In the genomic region with DNA sequence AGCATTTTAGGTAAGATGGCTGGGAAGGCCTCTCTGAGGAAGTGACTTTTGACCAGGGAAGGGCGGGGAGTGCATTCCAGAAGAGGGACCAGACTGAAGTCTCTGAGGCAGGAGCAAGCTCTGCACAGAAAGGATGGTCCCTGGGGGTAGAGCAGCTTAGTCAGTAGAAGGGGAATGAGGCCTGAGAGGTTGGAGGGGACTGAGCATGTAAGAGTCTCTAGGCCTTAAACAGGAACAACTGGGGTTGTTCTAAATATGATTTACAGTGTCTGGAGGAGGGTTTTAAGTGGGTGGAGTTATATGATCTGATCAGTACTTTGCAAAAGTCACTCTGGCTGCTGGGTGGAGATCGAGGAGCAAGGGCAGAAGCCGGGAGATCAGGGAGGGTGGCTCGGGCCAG, we compare ENCODE assay signal across 18 cellular contexts. TPM values are rescaled to one million over a fixed set of nuclear protein-coding genes. Genes with fewer than 3 reads are reported as not detected.
DNase-seq lines count a peak whose midpoint lies in the region; ATAC-seq and TF ChIP-seq lines count a peak whose summit lies in the region.
"Had no signal": no experiment of that assay in that cellular context is flagged by ENCODE, and none has a peak within 500 bp of the region (broad histone marks: within the 10 kb centered on the region; RNA-seq: fewer than 3 reads in every experiment).

No MANE protein-coding gene starts in this region.

- H3K79me2 ChIP-seq in H9 (ENCODE audit: insufficient read depth, low read length): no peaks in the 10 kb centered on the region

- H3K23me2 ChIP-seq in H9 (ENCODE audit: insufficient read length, low read depth, low read length, poor library complexity, severe bottlenecking): no peaks in the 10 kb centered on the region

- H3K27ac Mint-ChIP-seq in H9: peak overlapping the region in 2 of 3 experiments; percentile 50 to 76; a peak in 2 of 7 replicates
- H3K27ac Mint-ChIP-seq in chondrocyte (ENCODE audit: unreplicated experiment): peak overlapping the region; percentile 74
- H3K27ac Mint-ChIP-seq: activated CD4-positive, alpha-beta memory T cell treated with anti-CD3 and anti-CD28 coated beads for 36 hours had no signal

- no peak overlapping the region for H4K91ac ChIP-seq in H9 (ENCODE audit: insufficient read length, low read depth, low read length)

- TF ChIP-seq CTCF in AG10803 (conservative IDR thresholded peaks at IDR 0.05; ENCODE audit: low read length) (no peak), H9 (conservative IDR thresholded peaks at IDR 0.05) (no peak), chondrocyte (IDR thresholded peaks at IDR 0.05) (no peak), mucosa of descending colon (IDR thresholded peaks at IDR 0.05) (no peak)

- H3K27me3 ChIP-seq in H9 (ENCODE audit: insufficient read depth, low read length): no peaks in the 10 kb centered on the region

- H3T11ph ChIP-seq in H9 (ENCODE audit: low read length): no peak overlapping the region

- peaks cover 24 to 80% (median 76%) of the 10 kb centered on the region in 3 experiments; a peak in 6 of 7 replicates for H3K36me3 Mint-ChIP-seq in H9 (ENCODE audit: insufficient read depth in 1 of 3, low read depth in 3 of 3)
- H3K36me3 Mint-ChIP-seq in chondrocyte (ENCODE audit: low read depth): peaks cover 24% of the 10 kb centered on the region

- no peak overlapping the region for H2BK120ac ChIP-seq in H9 (ENCODE audit: low read depth, low read length, poor library complexity, severe bottlenecking)

- H4K8ac ChIP-seq in H9 (replicated peaks; ENCODE audit: insufficient read length, low read depth, low read length): no peak overlapping the region

- no peak overlapping the region for H2BK15ac ChIP-seq in H9 (ENCODE audit: low read depth, low read length)

- H3K18ac ChIP-seq in H9 (ENCODE audit: insufficient read length, low read depth, low read length): no peak overlapping the region

- no peak overlapping the region for H3K4me3 ChIP-seq in AG10803 (ENCODE audit: low read length)
- no peak overlapping the region for H3K4me3 ChIP-seq in mucosa of descending colon

- H3K4me3 Mint-ChIP-seq in H9 (no peak overlapping the region), chondrocyte (ENCODE audit: unreplicated experiment) (no peak overlapping the region)
- H3K4me3 Mint-ChIP-seq: activated CD4-positive, alpha-beta memory T cell treated with anti-CD3 and anti-CD28 coated beads for 36 hours; activated T-cell treated with anti-CD3 and anti-CD28 coated beads, Interleukin-2, amount 50 U/mL, for 72 hours; stimulated activated naive CD8-positive, alpha-beta T cell treated with anti-CD3 and anti-CD28 coated beads, Interleukin-15, amount 100 ng/mL, for 72 hours had no signal

- H3K27ac ChIP-seq in H9 (ENCODE audit: insufficient read length, low read depth, low read length): no peak overlapping the region

- no peak overlapping the region for H2BK12ac ChIP-seq in H9 (ENCODE audit: insufficient read length, low read depth, low read length)

- H3K23ac ChIP-seq in H9 (ENCODE audit: insufficient read length, low read depth, low read length): no peak overlapping the region

- H3K56ac ChIP-seq in H9 (ENCODE audit: insufficient read length, low read depth, low read length): no peak overlapping the region

- no peak overlapping the region for H2AFZ ChIP-seq in H9 (ENCODE audit: low read length)

- no peak overlapping the region for H3K14ac ChIP-seq in H9 (ENCODE audit: insufficient read depth, low read length)

- H3K79me1 ChIP-seq in H9 (ENCODE audit: insufficient read depth, low read depth, low read length, poor library complexity, severe bottlenecking): no peaks in the 10 kb centered on the region

- H2AK5ac ChIP-seq in H9 (ENCODE audit: insufficient read length, low read length): no peak overlapping the region

- no peak overlapping the region for H3K4ac ChIP-seq in H9 (ENCODE audit: low read depth, low read length)

- H3K4me2 ChIP-seq in H9 (ENCODE audit: insufficient read depth, insufficient read length, low read length): no peak overlapping the region

- intact Hi-C loops in mucosa of descending colon (cut with DNase I, micrococcal nuclease): no loop called here

- H3K4me1 Mint-ChIP-seq in H9 (no peaks in the 10 kb centered on the region), chondrocyte (ENCODE audit: low read depth) (peaks cover 22% of the 10 kb centered on the region)
- H3K4me1 Mint-ChIP-seq: stimulated activated naive CD8-positive, alpha-beta T cell treated with anti-CD3 and anti-CD28 coated beads, Interleukin-15, amount 100 ng/mL, for 72 hours had no signal

- no peaks in the 10 kb centered on the region; the same call in 1 of the 2 replicates for H3K27me3 Mint-ChIP-seq in H9 (ENCODE audit: low read depth)
- no peaks in the 10 kb centered on the region for H3K27me3 Mint-ChIP-seq in chondrocyte (ENCODE audit: low read depth)
- H3K27me3 Mint-ChIP-seq: activated CD4-positive, alpha-beta memory T cell treated with anti-CD3 and anti-CD28 coated beads for 36 hours; stimulated activated naive CD8-positive, alpha-beta T cell treated with anti-CD3 and anti-CD28 coated beads, Interleukin-15, amount 100 ng/mL, for 72 hours had no signal

- no peak overlapping the region for H2BK20ac ChIP-seq in H9 (ENCODE audit: low read depth, low read length, poor library complexity, severe bottlenecking)

- H3K9me3 Mint-ChIP-seq in H9 (no peaks in the 10 kb centered on the region), chondrocyte (ENCODE audit: low read depth) (no peaks in the 10 kb centered on the region)
- H3K9me3 Mint-ChIP-seq: activated CD4-positive, alpha-beta memory T cell treated with anti-CD3 and anti-CD28 coated beads for 36 hours; activated T-cell treated with anti-CD3 and anti-CD28 coated beads, Interleukin-2, amount 50 U/mL, for 72 hours; stimulated activated naive CD8-positive, alpha-beta T cell treated with anti-CD3 and anti-CD28 coated beads, Interleukin-15, amount 100 ng/mL, for 72 hours had no signal

- peaks cover 4% of the 10 kb centered on the region for H3K36me3 ChIP-seq in mucosa of descending colon (ENCODE audit: low read depth)

- no peaks in the 10 kb centered on the region for H3K9me3 ChIP-seq in H9 (ENCODE audit: control insufficient read depth, low read depth, low read length)
- no peaks in the 10 kb centered on the region for H3K9me3 ChIP-seq in mucosa of descending colon

- H3K4me1 ChIP-seq in H9 (ENCODE audit: insufficient read depth, low read length): no peaks in the 10 kb centered on the region
- H3K4me1 ChIP-seq in mucosa of descending colon (ENCODE audit: low read depth): peaks cover 3% of the 10 kb centered on the region

- no peak overlapping the region for H2BK5ac ChIP-seq in H9 (ENCODE audit: insufficient read length, low read length)

- no peak overlapping the region for H3K9ac ChIP-seq in H9 (ENCODE audit: extremely low read depth, insufficient read length, low read length)

- no peak overlapping the region for H4K5ac ChIP-seq in H9 (ENCODE audit: insufficient read length, low read depth, low read length)

- DNase-seq in AG10803 (ENCODE audit: low read depth) (peak; percentile 3), H9 (no peak), chondrocyte (ENCODE audit: low spot score) (no peak), mucosa of descending colon (peak in 1 of 3 donors; percentile 26), Kasumi-1 (lab: John Stamatoyannopoulos, UW) (no peak), islet precursor cell (no peak), NCI-H526 treated with DMSO at 0.1 percent for 48 hours (lab: John Stamatoyannopoulos, UW) (no peak)
- DNase-seq in activated CD4-positive, alpha-beta T cell treated with anti-CD3 and anti-CD28 coated beads for 48 hours: no peak
- DNase-seq: activated CD4-positive, alpha-beta memory T cell treated with anti-CD3 and anti-CD28 coated beads for 36 hours; activated T-cell treated with anti-CD3 and anti-CD28 coated beads, Interleukin-2, amount 50 U/mL, for 72 hours; DND-41; NCI-H2107; NCI-H526; occipital lobe; Right ventricle myocardium superior; stimulated activated naive CD8-positive, alpha-beta T cell treated with anti-CD3 and anti-CD28 coated beads, Interleukin-15, amount 100 ng/mL, for 72 hours; trophoblast cell had no signal

- WGBS in H9 (ENCODE audit: extremely low coverage, insufficient read length, low lambda C conversion rate): no CpG with 5 or more reads among the region's 4 CpGs

- ATAC-seq in mucosa of descending colon: peak; percentile 75
- ATAC-seq: activated T-cell treated with anti-CD3 and anti-CD28 coated beads, Interleukin-2, amount 50 U/mL, for 72 hours; esophagus mucosa; stimulated activated naive CD8-positive, alpha-beta T cell treated with anti-CD3 and anti-CD28 coated beads, Interleukin-15, amount 100 ng/mL, for 72 hours had no signal

- H4K20me1 ChIP-seq in H9 (ENCODE audit: control insufficient read depth, insufficient read depth, insufficient read length): no peaks in the 10 kb centered on the region

RNA-seq across cellular contexts. Expression of a gene that starts 31.7 kb away (rescaled TPM):
- total RNA-seq in H9 (2021) (17.7 and 17.9 TPM in 2 replicates), chondrocyte (3.2 to 5.9 TPM (median 3.6 TPM) in 3 replicates), mucosa of descending colon (10 to 100 TPM; 17.6 to 29.3 (median 28.6) TPM)

RNA-seq across cellular contexts. Expression of a gene that starts 48.8 kb away (rescaled TPM):
- total RNA-seq in H9 (2021) (67.0 and 69.3 TPM in 2 replicates), chondrocyte (54.7 to 73.3 TPM (median 55.8 TPM) in 3 replicates), mucosa of descending colon (10 to 100 TPM; 37.8 to 57.5 (median 39.3) TPM)
